In the genomic region with DNA sequence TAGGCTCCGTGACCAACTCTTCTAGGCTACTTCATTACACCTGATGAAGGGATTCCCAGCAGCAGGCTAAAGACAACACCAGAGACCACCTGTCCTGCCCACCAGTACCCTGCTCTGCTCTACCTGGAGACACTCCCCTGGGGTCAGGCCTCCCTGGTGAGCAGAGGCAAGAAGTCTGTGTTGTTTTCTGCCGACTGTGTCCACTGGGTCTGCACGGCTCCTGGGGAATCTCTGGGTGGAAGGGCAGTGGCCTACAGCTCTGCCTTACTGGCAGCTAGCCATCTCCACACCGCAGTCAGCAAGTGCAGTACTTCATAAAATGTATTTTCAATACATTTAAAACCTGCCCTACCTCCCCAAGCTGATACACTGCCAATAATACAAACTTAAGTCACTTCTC, we compare ENCODE assay signal across 2 cellular contexts.
TF ChIP-seq lines count a peak whose summit lies in the region.

No MANE protein-coding gene starts in this region.

TF ChIP-seq in GM12891, 5 proteins besides CTCF, POLR2A, EP300 and RAD21:
- TF ChIP-seq POLR2AphosphoS5 (IDR thresholded peaks at IDR 0.05; ENCODE audit: low read depth, low read length) (peak; percentile 42; the same call in 1 of the 2 replicates), PAX5 (IDR thresholded peaks at IDR 0.05; ENCODE audit: insufficient read depth, low read length, severe bottlenecking) (no peak), POU2F2 (IDR thresholded peaks at IDR 0.05; ENCODE audit: low read depth, low read length) (no peak), TAF1 (IDR thresholded peaks at IDR 0.05; ENCODE audit: low read depth, low read length) (no peak), SPI1 (IDR thresholded peaks at IDR 0.05; ENCODE audit: low read depth, low read length) (no peak)

TF ChIP-seq in K562, 482 proteins besides CTCF, POLR2A, EP300 and RAD21:
- TF ChIP-seq, protein P1, sequence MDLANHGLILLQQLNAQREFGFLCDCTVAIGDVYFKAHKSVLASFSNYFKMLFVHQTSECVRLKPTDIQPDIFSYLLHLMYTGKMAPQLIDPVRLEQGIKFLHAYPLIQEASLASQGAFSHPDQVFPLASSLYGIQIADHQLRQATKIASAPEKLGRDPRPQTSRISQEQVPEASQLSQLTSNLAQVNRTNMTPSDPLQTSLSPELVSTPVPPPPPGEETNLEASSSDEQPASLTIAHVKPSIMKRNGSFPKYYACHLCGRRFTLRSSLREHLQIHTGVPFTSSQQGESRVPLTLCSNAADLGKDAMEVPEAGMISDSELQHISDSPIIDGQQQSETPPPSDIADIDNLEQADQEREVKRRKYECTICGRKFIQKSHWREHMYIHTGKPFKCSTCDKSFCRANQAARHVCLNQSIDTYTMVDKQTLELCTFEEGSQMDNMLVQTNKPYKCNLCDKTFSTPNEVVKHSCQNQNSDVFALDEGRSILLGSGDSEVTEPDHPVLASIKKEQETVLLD (IDR thresholded peaks at IDR 0.05), result no peak
- TF ChIP-seq, protein P2, sequence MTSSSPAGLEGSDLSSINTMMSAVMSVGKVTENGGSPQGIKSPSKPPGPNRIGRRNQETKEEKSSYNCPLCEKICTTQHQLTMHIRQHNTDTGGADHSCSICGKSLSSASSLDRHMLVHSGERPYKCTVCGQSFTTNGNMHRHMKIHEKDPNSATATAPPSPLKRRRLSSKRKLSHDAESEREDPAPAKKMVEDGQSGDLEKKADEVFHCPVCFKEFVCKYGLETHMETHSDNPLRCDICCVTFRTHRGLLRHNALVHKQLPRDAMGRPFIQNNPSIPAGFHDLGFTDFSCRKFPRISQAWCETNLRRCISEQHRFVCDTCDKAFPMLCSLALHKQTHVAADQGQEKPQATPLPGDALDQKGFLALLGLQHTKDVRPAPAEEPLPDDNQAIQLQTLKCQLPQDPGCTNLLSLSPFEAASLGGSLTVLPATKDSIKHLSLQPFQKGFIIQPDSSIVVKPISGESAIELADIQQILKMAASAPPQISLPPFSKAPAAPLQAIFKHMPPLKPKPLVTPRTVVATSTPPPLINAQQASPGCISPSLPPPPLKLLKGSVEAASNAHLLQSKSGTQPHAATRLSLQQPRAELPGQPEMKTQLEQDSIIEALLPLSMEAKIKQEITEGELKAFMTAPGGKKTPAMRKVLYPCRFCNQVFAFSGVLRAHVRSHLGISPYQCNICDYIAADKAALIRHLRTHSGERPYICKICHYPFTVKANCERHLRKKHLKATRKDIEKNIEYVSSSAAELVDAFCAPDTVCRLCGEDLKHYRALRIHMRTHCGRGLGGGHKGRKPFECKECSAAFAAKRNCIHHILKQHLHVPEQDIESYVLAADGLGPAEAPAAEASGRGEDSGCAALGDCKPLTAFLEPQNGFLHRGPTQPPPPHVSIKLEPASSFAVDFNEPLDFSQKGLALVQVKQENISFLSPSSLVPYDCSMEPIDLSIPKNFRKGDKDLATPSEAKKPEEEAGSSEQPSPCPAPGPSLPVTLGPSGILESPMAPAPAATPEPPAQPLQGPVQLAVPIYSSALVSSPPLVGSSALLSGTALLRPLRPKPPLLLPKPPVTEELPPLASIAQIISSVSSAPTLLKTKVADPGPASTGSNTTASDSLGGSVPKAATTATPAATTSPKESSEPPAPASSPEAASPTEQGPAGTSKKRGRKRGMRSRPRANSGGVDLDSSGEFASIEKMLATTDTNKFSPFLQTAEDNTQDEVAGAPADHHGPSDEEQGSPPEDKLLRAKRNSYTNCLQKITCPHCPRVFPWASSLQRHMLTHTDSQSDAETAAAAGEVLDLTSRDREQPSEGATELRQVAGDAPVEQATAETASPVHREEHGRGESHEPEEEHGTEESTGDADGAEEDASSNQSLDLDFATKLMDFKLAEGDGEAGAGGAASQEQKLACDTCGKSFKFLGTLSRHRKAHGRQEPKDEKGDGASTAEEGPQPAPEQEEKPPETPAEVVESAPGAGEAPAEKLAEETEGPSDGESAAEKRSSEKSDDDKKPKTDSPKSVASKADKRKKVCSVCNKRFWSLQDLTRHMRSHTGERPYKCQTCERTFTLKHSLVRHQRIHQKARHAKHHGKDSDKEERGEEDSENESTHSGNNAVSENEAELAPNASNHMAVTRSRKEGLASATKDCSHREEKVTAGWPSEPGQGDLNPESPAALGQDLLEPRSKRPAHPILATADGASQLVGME (CRISPR knock-in tag; IDR thresholded peaks at IDR 0.05), result no peak
- no peak for TF ChIP-seq NCOA1 (IDR thresholded peaks at IDR 0.05; ENCODE audit: low read depth)
- 0 out of 2 replicates have a peak, but pooled peaks have one; percentile 37 for TF ChIP-seq RBFOX2 (IDR thresholded peaks at IDR 0.05; ENCODE audit: low read depth, low read length)
- TF ChIP-seq, protein P3, sequence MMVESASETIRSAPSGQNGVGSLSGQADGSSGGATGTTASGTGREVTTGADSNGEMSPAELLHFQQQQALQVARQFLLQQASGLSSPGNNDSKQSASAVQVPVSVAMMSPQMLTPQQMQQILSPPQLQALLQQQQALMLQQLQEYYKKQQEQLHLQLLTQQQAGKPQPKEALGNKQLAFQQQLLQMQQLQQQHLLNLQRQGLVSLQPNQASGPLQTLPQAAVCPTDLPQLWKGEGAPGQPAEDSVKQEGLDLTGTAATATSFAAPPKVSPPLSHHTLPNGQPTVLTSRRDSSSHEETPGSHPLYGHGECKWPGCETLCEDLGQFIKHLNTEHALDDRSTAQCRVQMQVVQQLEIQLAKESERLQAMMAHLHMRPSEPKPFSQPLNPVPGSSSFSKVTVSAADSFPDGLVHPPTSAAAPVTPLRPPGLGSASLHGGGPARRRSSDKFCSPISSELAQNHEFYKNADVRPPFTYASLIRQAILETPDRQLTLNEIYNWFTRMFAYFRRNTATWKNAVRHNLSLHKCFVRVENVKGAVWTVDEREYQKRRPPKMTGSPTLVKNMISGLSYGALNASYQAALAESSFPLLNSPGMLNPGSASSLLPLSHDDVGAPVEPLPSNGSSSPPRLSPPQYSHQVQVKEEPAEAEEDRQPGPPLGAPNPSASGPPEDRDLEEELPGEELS (CRISPR knock-in tag; IDR thresholded peaks at IDR 0.05; ENCODE audit: borderline replicate concordance), result no peak
